In the genomic region with DNA sequence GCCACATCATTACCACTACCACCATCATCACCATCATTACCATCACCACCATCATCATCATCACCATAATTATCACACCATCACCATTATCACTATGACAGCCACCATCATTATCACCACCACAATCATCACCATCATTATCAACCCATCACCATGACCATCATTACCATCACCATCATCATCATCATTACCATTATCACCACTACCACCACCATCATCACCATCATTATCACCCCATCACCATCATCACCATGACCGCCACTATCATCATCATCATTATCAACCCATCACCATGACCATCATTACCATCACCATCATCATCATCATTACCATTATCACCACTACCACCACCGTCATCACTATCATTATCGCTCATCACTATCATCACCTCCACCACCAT, we compare ENCODE assay signal across 5 cellular contexts. TPM values are rescaled to one million over a fixed set of nuclear protein-coding genes. Genes with fewer than 3 reads are reported as not detected.
"Had no signal": no experiment of that assay in that cellular context is flagged by ENCODE, and none has a peak within 500 bp of the region (broad histone marks: within the 10 kb centered on the region; RNA-seq: fewer than 3 reads in every experiment).

No MANE protein-coding gene starts in this region.

RNA-seq across cellular contexts. Expression of gene CRMP1, which starts 36.5 kb away (rescaled TPM):
- total RNA-seq: activated CD4-positive, alpha-beta T cell treated with anti-CD3 and anti-CD28 coated beads for 36 hours; activated CD8-positive, alpha-beta T cell treated with anti-CD3 and anti-CD28 coated beads, Interleukin-2, amount 10 ng/mL, durations not matched to agents 7 days and 5 days; activated naive CD8-positive, alpha-beta T cell treated with anti-CD3 and anti-CD28 coated beads, Interleukin-2, amount 10 ng/mL, durations not matched to agents 7 days and 5 days; bronchial epithelial cell; T-helper 17 cell had no signal
